8 cellular contexts compared by ENCODE assay signal in genomic region chr5:56815657-56816545, GRCh38. TPM values are rescaled to one million over a fixed set of nuclear protein-coding genes. Genes with fewer than 3 reads are reported as not detected.
A peak's percentile ranks its signal among the peaks of the same experiment; 100 is the strongest.
DNase-seq lines count a peak whose midpoint lies in the region; ATAC-seq and TF ChIP-seq lines count a peak whose summit lies in the region.

No MANE protein-coding gene starts in this region.

- no peaks in the 10 kb centered on the region for H3K9me3 Mint-ChIP-seq in activated naive CD4-positive, alpha-beta T cell treated with anti-CD3 and anti-CD28 coated beads, Interleukin-2, amount 50 U/mL, for 72 hours

- peak; percentile 34 for ATAC-seq in Right ventricle myocardium inferior
- ATAC-seq in HG03025 (IDR thresholded peaks at IDR 0.05; ENCODE audit: low FRiP score, unreplicated experiment): peak; percentile 37
- peak; percentile 25 to 49 for ATAC-seq in activated naive CD4-positive, alpha-beta T cell treated with anti-CD3 and anti-CD28 coated beads, Interleukin-2, amount 50 U/mL, for 72 hours
- ATAC-seq in heart right ventricle: peak; percentile 4 to 53 (median 18)

- H3K4me1 ChIP-seq in PC-9 (replicated peaks; ENCODE audit: insufficient read depth): peaks cover 56% of the 10 kb centered on the region
- peaks cover 3 to 47% (median 35%) of the 10 kb centered on the region in 9 donors for H3K4me1 ChIP-seq in heart right ventricle

- POLR2A ChIA-PET in PC-9 (lab: Charles Lee; ENCODE audit: unreplicated experiment): no interaction called here

- peak overlapping the region; percentile 92 for H3K4me2 ChIP-seq in PC-9

- WGBS in heart right ventricle, 2 donors: 0% methylated on average over 85 to 116 of the region's 116 CpGs

- peaks cover 6 to 16% of the 10 kb centered on the region in 2 donors for H3K36me3 Mint-ChIP-seq in activated naive CD4-positive, alpha-beta T cell treated with anti-CD3 and anti-CD28 coated beads, Interleukin-2, amount 50 U/mL, for 72 hours

- H2AFZ ChIP-seq in PC-9: peak overlapping the region; percentile 65; the same call in 1 of the 2 replicates

- H3K4me3 ChIP-seq in PC-9 (peak overlapping the region; percentile 74), heart right ventricle (peak overlapping the region; percentile 64 to 96 (median 88))

- CTCF ChIA-PET in PC-9 (lab: Charles Lee): interaction anchor here (0.7 kb wide), 1 partner anchor 279 kb away, joined by 10 read pairs; no protein-coding TSS in a partner anchor

- TF ChIP-seq CTCF in PC-9 (conservative IDR thresholded peaks at IDR 0.05) (no peak), heart right ventricle (IDR thresholded peaks at IDR 0.05) (no peak)

- H3F3A ChIP-seq in PC-9 (ENCODE audit: insufficient read depth, low read depth): peaks cover 15% of the 10 kb centered on the region

- H3K27me3 ChIP-seq in PC-9 (ENCODE audit: insufficient read depth, low read depth) (no peaks in the 10 kb centered on the region), heart right ventricle (no peaks in the 10 kb centered on the region)

- no peaks in the 10 kb centered on the region for H3K9me2 ChIP-seq in PC-9 (ENCODE audit: insufficient read depth)

- H3K27ac Mint-ChIP-seq in activated naive CD4-positive, alpha-beta T cell treated with anti-CD3 and anti-CD28 coated beads, Interleukin-2, amount 50 U/mL, for 72 hours: peak overlapping the region; percentile 22 to 92

- H3K79me2 ChIP-seq in PC-9 (ENCODE audit: low read depth): peaks cover 50% of the 10 kb centered on the region

- intact Hi-C loops in Right ventricle myocardium inferior (cut with DNase I): loop anchor here (2.0 to 10.0 kb wide), 4 partner anchors 119 to 534 kb away; no protein-coding TSS in a partner anchor
- intact Hi-C loops in cardiac septum (cut with DNase I): loop anchor here (1.0 to 5.0 kb wide), 3 partner anchors 119 to 335 kb away; no protein-coding TSS in a partner anchor
- intact Hi-C loops in PC-9 (cut with micrococcal nuclease; ENCODE audit: unreplicated experiment): loop anchor here (1.0 to 5.0 kb wide), 9 partner anchors 51 to 604 kb away; no protein-coding TSS in a partner anchor
- intact Hi-C loops in heart right ventricle (cut with DNase I): loop anchor here in 7 of 10 donors (2.0 to 10.0 kb wide), 8 partner anchors 201 to 819 kb away; no protein-coding TSS in a partner anchor

- DNase-seq in Right ventricle myocardium inferior (ENCODE audit: missing footprints): peak; percentile 84
- no peak for DNase-seq in cardiac septum (ENCODE audit: low spot score)
- peak; percentile 21 to 31 for DNase-seq in PC-9
- DNase-seq in activated naive CD4-positive, alpha-beta T cell treated with anti-CD3 and anti-CD28 coated beads, Interleukin-2, amount 50 U/mL, for 72 hours (ENCODE audit: low spot score in 2 of 2): peak in 1 of 2 donors; percentile 49
- peak; percentile 30 to 34 for DNase-seq in heart right ventricle
- peak; percentile 35 for DNase-seq in putamen (ENCODE audit: low spot score)
- DNase-seq in SKM-1 treated with dmso at 0.1 percent for 144 hours (lab: John Stamatoyannopoulos, UW; ENCODE audit: unreplicated experiment): no peak

- H3K27ac ChIP-seq in PC-9 (peak overlapping the region; percentile 91), heart right ventricle (peak overlapping the region; percentile 65 to 99 (median 96))

- BruUV-seq in PC-9 (replicated peaks; lab: Mats Ljungman, UMichigan): no TSS peak

- H3K9me3 ChIP-seq in PC-9 (ENCODE audit: insufficient read depth, low read depth): no peaks in the 10 kb centered on the region
- H3K9me3 ChIP-seq in heart right ventricle: no peaks in the 10 kb centered on the region

- H4K20me1 ChIP-seq in PC-9 (ENCODE audit: insufficient read depth): peaks cover 7% of the 10 kb centered on the region; the same call in 1 of the 2 replicates

- H3K36me3 ChIP-seq in PC-9 (ENCODE audit: low read depth) (peaks cover 6% of the 10 kb centered on the region; the same call in 1 of the 2 replicates), heart right ventricle (peaks cover 0 to under 1% (median 0%) of the 10 kb centered on the region in 9 donors)

RNA-seq across cellular contexts. Expression of gene MAP3K1, which starts 0.6 kb away (rescaled TPM):
- total RNA-seq in Right ventricle myocardium inferior: 6.3 TPM
- total RNA-seq in cardiac septum: 6.8 TPM
- 21.8 and 26.1 TPM in 2 replicates for total RNA-seq in PC-9 (2021)
- total RNA-seq in activated naive CD4-positive, alpha-beta T cell treated with anti-CD3 and anti-CD28 coated beads, Interleukin-2, amount 50 U/mL, for 72 hours: 10 to 100 TPM; 17.6 to 21.3 TPM
- total RNA-seq in heart right ventricle: 10 to 100 TPM in 1 of 10 donors, 1 to 10 TPM in 9; 4.6 to 13.3 (median 6.5) TPM
- polyA plus RNA-seq in heart right ventricle: 1 to 10 TPM; 1.7 to 5.6 TPM

Comparison
In these comparisons a context has a peak if more than half of its experiments do, and no peak if none do; other contexts are left out.
1. DNase-seq: peak in Right ventricle myocardium inferior (single experiment), PC-9 (2 of 2), heart right ventricle (2 of 2) and putamen (single experiment); none in cardiac septum (single experiment) and SKM-1 treated with dmso at 0.1 percent for 144 hours (single experiment).
2. Peak in every context shown above with its lines, with median percentiles within 50 percentile points of each other: ATAC-seq.